In the genomic region with DNA sequence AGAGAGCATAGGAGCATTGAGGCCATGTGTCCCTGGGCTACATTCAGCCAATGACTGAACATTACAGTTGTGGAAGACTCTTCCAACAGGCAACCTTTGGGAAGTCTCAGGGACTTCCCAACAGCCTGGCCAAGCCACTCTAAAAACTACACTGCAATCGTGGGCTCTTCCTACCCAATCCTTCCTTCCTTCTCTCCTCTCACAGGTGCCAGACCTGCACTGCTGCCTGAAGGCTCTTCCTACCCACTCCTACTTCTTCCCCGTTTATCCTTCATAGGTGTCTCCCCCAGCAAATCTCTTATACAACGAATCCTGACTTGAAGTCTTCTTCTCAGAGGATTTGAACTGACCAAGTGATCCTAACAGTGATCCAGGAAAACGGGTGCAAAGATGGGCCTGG, we compare ENCODE assay signal across 24 cellular contexts.
"Had no signal": no experiment of that assay in that cellular context is flagged by ENCODE, and none has a peak within 500 bp of the region (broad histone marks: within the 10 kb centered on the region; RNA-seq: fewer than 3 reads in every experiment).

No MANE protein-coding gene starts in this region.

- H3K27ac Mint-ChIP-seq: dendritic cell treated with granulocyte-macrophage colony-stimulating factor and Interleukin-4, amounts not matched to agents 40 ng/mL and 50 ng/mL, for 4 days; effector memory CD8-positive, alpha-beta T cell; endodermal cell had no signal

- H3K9me3 ChIP-seq: colonic mucosa, esophagus squamous epithelium, gastrocnemius medialis, gastroesophageal sphincter had no signal

- H3K36me3 ChIP-seq: colonic mucosa, esophagus muscularis mucosa, esophagus squamous epithelium, gastrocnemius medialis, gastroesophageal sphincter, heart left ventricle, heart right ventricle had no signal

- H3K4me3 Mint-ChIP-seq: dendritic cell treated with granulocyte-macrophage colony-stimulating factor and Interleukin-4, amounts not matched to agents 40 ng/mL and 50 ng/mL, for 4 days; effector memory CD8-positive, alpha-beta T cell; endodermal cell had no signal

- H3K4me3 ChIP-seq: colonic mucosa, coronary artery, dorsolateral prefrontal cortex, esophagus muscularis mucosa, esophagus squamous epithelium, gastrocnemius medialis, gastroesophageal sphincter, heart left ventricle, heart right ventricle, hepatocyte had no signal

- ATAC-seq: effector memory CD8-positive, alpha-beta T cell; esophagus mucosa; gastrocnemius medialis; gastroesophageal sphincter; heart left ventricle; heart right ventricle had no signal

- H3K27ac ChIP-seq: colonic mucosa, coronary artery, dorsolateral prefrontal cortex, epithelial cell of prostate, esophagus muscularis mucosa, esophagus squamous epithelium, foreskin keratinocyte, gastrocnemius medialis, gastroesophageal sphincter, heart left ventricle, heart right ventricle, hepatocyte had no signal

- H3K9me3 Mint-ChIP-seq: dendritic cell treated with granulocyte-macrophage colony-stimulating factor and Interleukin-4, amounts not matched to agents 40 ng/mL and 50 ng/mL, for 4 days; endodermal cell had no signal

- H3K4me1 ChIP-seq: colonic mucosa, esophagus muscularis mucosa, foreskin keratinocyte, gastrocnemius medialis, gastroesophageal sphincter, heart left ventricle, heart right ventricle had no signal

- DNase-seq: colonic mucosa; cortex of kidney; dermis blood vessel endothelial cell; dorsolateral prefrontal cortex; effector CD4-positive, alpha-beta T cell; effector CD8-positive, alpha-beta T cell; effector memory CD4-positive, alpha-beta T cell; effector memory CD8-positive, alpha-beta T cell; endodermal cell; erythroblast; esophagus squamous epithelium; foreskin melanocyte; gastrocnemius medialis; head of caudate nucleus; heart right ventricle had no signal

- H3K4me1 Mint-ChIP-seq: endodermal cell had no signal
